In genomic region chr12:38775-39174, GRCh38 we compare ENCODE assay signal across 2 cellular contexts. TPM values are rescaled to one million over a fixed set of nuclear protein-coding genes. Genes with fewer than 3 reads are reported as not detected.
"Had no signal": no experiment of that assay in that cellular context is flagged by ENCODE, and none has a peak within 500 bp of the region (broad histone marks: within the 10 kb centered on the region; RNA-seq: fewer than 3 reads in every experiment).

No MANE protein-coding gene starts in this region.

RNA-seq across cellular contexts. Expression of gene IQSEC3, which starts 27.8 kb away (rescaled TPM):
- total RNA-seq: bronchial epithelial cell, chondrocyte had no signal
